Comparison of ENCODE assay signal across 8 cellular contexts in genomic region chr4:163587867-163588266, GRCh38.
DNase-seq lines count a peak whose midpoint lies in the region; ATAC-seq, FAIRE-seq and TF ChIP-seq lines count a peak whose summit lies in the region.

No MANE protein-coding gene starts in this region.

- no peak for TF ChIP-seq POLR2A in body of pancreas (IDR thresholded peaks at IDR 0.05)

- no peaks in the 10 kb centered on the region for H3K36me3 ChIP-seq in pancreas
- no peaks in the 10 kb centered on the region for H3K36me3 ChIP-seq in body of pancreas (replicated peaks in 1 of 2; ENCODE audit: insufficient read depth in 1 of 2, low read depth in 2 of 2)

- no peaks in the 10 kb centered on the region for H3K9me3 ChIP-seq in pancreas
- H3K9me3 ChIP-seq in body of pancreas = no peaks in the 10 kb centered on the region

- H3K27ac ChIP-seq in pancreas (no peak overlapping the region), body of pancreas (no peak overlapping the region)

- TF ChIP-seq CTCF in pancreas (IDR thresholded peaks at IDR 0.05) = no peak
- TF ChIP-seq CTCF in body of pancreas (IDR thresholded peaks at IDR 0.05) = no peak

- H3K4me1 ChIP-seq in pancreas = peaks cover 0 to 8% (median 0%) of the 10 kb centered on the region in 3 donors
- H3K4me1 ChIP-seq in body of pancreas = no peaks in the 10 kb centered on the region

- WGBS in pancreas, 2 donors = 67 to 72% methylated on average over 3 of the region's 3 CpGs
- WGBS in body of pancreas, 2 donors = 56 to 80% methylated on average over 3 of the region's 3 CpGs

- no peak for DNase-seq in activated CD4-positive, CD25-positive, alpha-beta regulatory T cell (lab: John Stamatoyannopoulos, UW)
- DNase-seq in NOMO-1 treated with dmso at 0.1 percent for 144 hours (lab: John Stamatoyannopoulos, UW; ENCODE audit: unreplicated experiment) (peak; percentile 65), skeletal muscle cell (ENCODE audit: low read depth) (peak; percentile 20), pancreas (no peak), frontal cortex (ENCODE audit: low spot score in 2 of 2) (no peak), body of pancreas (no peak)

- intact Hi-C loops in pancreas (cut with DNase I) (no loop called here), body of pancreas (cut with DNase I) (no loop called here)

- ATAC-seq in activated CD4-positive, CD25-positive, alpha-beta regulatory T cell treated with anti-CD3 and anti-CD28 coated beads, Interleukin-2, amount 50 U/mL, for 24 hours = peak; percentile 46 to 65
- ATAC-seq in HG02798 (IDR thresholded peaks at IDR 0.05; ENCODE audit: poor library complexity, unreplicated experiment) = peak; percentile 54
- no peak for ATAC-seq in pancreas
- no peak for ATAC-seq in body of pancreas

- FAIRE-seq in pancreas (lab: Jason Lieb, UNC) (no peak), frontal cortex (lab: Jason Lieb, UNC) (no peak)

- H3K4me3 ChIP-seq in skeletal muscle cell (ENCODE audit: low read depth, low read length) (no peak overlapping the region), pancreas (no peak overlapping the region), body of pancreas (no peak overlapping the region)

- H3K27me3 ChIP-seq in pancreas (no peaks in the 10 kb centered on the region), body of pancreas (no peaks in the 10 kb centered on the region)

Comparison
In these comparisons a context has a peak if more than half of its experiments do, and no peak if none do; other contexts are left out.
1. ATAC-seq: peak in activated CD4-positive, CD25-positive, alpha-beta regulatory T cell treated with anti-CD3 and anti-CD28 coated beads, Interleukin-2, amount 50 U/mL, for 24 hours (2 of 2) and HG02798 (single experiment); none in pancreas (0 of 4) and body of pancreas (single experiment).
2. DNase-seq: peak in NOMO-1 treated with dmso at 0.1 percent for 144 hours (single experiment) and skeletal muscle cell (single experiment); none in activated CD4-positive, CD25-positive, alpha-beta regulatory T cell (0 of 4), pancreas (0 of 6), frontal cortex (0 of 2) and body of pancreas (0 of 4).